ENCODE assay signal across 1 cellular context in genomic region chr16:73037845-73038570, GRCh38.
TF ChIP-seq lines count a peak whose summit lies in the region.

No MANE protein-coding gene starts in this region.

TF ChIP-seq in HepG2, 621 proteins besides CTCF, POLR2A, EP300 and RAD21 (continued from another document and continues in another):
- no peak for TF ChIP-seq CBX2 (IDR thresholded peaks at IDR 0.05; ENCODE audit: low read depth, low read length)
- TF ChIP-seq CBX2 (CRISPR knock-in tag; IDR thresholded peaks at IDR 0.05; ENCODE audit: low read depth) = no peak
- TF ChIP-seq ZNF12 (CRISPR knock-in tag; IDR thresholded peaks at IDR 0.05) = no peak
- peak; percentile 78 for TF ChIP-seq NR2F6 (IDR thresholded peaks at IDR 0.05)
- TF ChIP-seq NR2F6 (CRISPR knock-in tag; IDR thresholded peaks at IDR 0.05) = peak; percentile 82
- TF ChIP-seq ADNP (CRISPR knock-in tag; IDR thresholded peaks at IDR 0.05) = no peak
- no peak for TF ChIP-seq ARNTL (CRISPR knock-in tag; IDR thresholded peaks at IDR 0.05)
- TF ChIP-seq ZBTB2 (CRISPR knock-in tag; IDR thresholded peaks at IDR 0.05; ENCODE audit: low read depth) = no peak
- TF ChIP-seq TP53 (CRISPR knock-in tag; conservative IDR thresholded peaks at IDR 0.05) = no peak
- TF ChIP-seq NFKB2 (CRISPR knock-in tag; IDR thresholded peaks at IDR 0.05; ENCODE audit: borderline replicate concordance) = no peak
- peak; percentile 80 for TF ChIP-seq FOXA3 (CRISPR knock-in tag; IDR thresholded peaks at IDR 0.05)
- TF ChIP-seq POGZ (CRISPR knock-in tag; IDR thresholded peaks at IDR 0.05) = peak; percentile 84; the same call in 1 of the 2 replicates
- TF ChIP-seq RXRB (CRISPR knock-in tag; IDR thresholded peaks at IDR 0.05; ENCODE audit: borderline replicate concordance) = peak; percentile 83
- no peak for TF ChIP-seq ZFP90 (CRISPR knock-in tag; IDR thresholded peaks at IDR 0.05; ENCODE audit: borderline replicate concordance)
- peak; percentile 85 for TF ChIP-seq SOX5 (CRISPR knock-in tag; IDR thresholded peaks at IDR 0.05; ENCODE audit: borderline replicate concordance)
- TF ChIP-seq NFIC (IDR thresholded peaks at IDR 0.05; ENCODE audit: low read length) = peak; percentile 68; the same call in 1 of the 2 replicates
- peak; percentile 44; the same call in 1 of the 2 replicates for TF ChIP-seq POLR2G (IDR thresholded peaks at IDR 0.05; ENCODE audit: low read depth, low read length)
- no peak for TF ChIP-seq SUZ12 (IDR thresholded peaks at IDR 0.05; ENCODE audit: low read depth, low read length)
- TF ChIP-seq, protein P1, sequence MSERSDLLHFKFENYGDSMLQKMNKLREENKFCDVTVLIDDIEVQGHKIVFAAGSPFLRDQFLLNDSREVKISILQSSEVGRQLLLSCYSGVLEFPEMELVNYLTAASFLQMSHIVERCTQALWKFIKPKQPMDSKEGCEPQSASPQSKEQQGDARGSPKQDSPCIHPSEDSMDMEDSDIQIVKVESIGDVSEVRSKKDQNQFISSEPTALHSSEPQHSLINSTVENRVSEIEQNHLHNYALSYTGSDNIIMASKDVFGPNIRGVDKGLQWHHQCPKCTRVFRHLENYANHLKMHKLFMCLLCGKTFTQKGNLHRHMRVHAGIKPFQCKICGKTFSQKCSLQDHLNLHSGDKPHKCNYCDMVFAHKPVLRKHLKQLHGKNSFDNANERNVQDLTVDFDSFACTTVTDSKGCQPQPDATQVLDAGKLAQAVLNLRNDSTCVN (CRISPR knock-in tag; IDR thresholded peaks at IDR 0.05; ENCODE audit: borderline replicate concordance) = no peak
- TF ChIP-seq ZNF326 (CRISPR knock-in tag; IDR thresholded peaks at IDR 0.05; ENCODE audit: borderline replicate concordance) = no peak
- peak; percentile 71; the same call in 1 of the 2 replicates for TF ChIP-seq ZNF431 (CRISPR knock-in tag; IDR thresholded peaks at IDR 0.05; ENCODE audit: borderline replicate concordance, low read depth)
- TF ChIP-seq SIN3B (IDR thresholded peaks at IDR 0.05; ENCODE audit: low read length) = no peak
- TF ChIP-seq ZNF605 (CRISPR knock-in tag; IDR thresholded peaks at IDR 0.05) = no peak
- no peak for TF ChIP-seq ZKSCAN1 (IDR thresholded peaks at IDR 0.05; ENCODE audit: low read length)
- peak; percentile 70; the same call in 1 of the 2 replicates for TF ChIP-seq IRF2 (CRISPR knock-in tag; IDR thresholded peaks at IDR 0.05)
- peak; percentile 89 for TF ChIP-seq SALL1 (CRISPR knock-in tag; IDR thresholded peaks at IDR 0.05)
- no peak for TF ChIP-seq ZNF230 (CRISPR knock-in tag; IDR thresholded peaks at IDR 0.05)
- TF ChIP-seq MXD1 (CRISPR knock-in tag; IDR thresholded peaks at IDR 0.05) = no peak
- no peak for TF ChIP-seq ZNF296 (CRISPR knock-in tag; conservative IDR thresholded peaks at IDR 0.05)
- TF ChIP-seq MYC (CRISPR knock-in tag; IDR thresholded peaks at IDR 0.05; ENCODE audit: borderline replicate concordance) = no peak
- no peak for TF ChIP-seq ZSCAN30 (CRISPR knock-in tag; IDR thresholded peaks at IDR 0.05)
- peak; percentile 77 for TF ChIP-seq ASH2L (IDR thresholded peaks at IDR 0.05; ENCODE audit: insufficient read length, low read depth, low read length)
- TF ChIP-seq, protein P2, sequence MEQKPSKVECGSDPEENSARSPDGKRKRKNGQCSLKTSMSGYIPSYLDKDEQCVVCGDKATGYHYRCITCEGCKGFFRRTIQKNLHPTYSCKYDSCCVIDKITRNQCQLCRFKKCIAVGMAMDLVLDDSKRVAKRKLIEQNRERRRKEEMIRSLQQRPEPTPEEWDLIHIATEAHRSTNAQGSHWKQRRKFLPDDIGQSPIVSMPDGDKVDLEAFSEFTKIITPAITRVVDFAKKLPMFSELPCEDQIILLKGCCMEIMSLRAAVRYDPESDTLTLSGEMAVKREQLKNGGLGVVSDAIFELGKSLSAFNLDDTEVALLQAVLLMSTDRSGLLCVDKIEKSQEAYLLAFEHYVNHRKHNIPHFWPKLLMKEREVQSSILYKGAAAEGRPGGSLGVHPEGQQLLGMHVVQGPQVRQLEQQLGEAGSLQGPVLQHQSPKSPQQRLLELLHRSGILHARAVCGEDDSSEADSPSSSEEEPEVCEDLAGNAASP (CRISPR knock-in tag; IDR thresholded peaks at IDR 0.05; ENCODE audit: borderline replicate concordance) = peak; percentile 42; the same call in 1 of the 2 replicates
- peak; percentile 26; the same call in 1 of the 2 replicates for TF ChIP-seq ZSCAN9 (CRISPR knock-in tag; IDR thresholded peaks at IDR 0.05; ENCODE audit: borderline replicate concordance)
- no peak for TF ChIP-seq TCF12 (IDR thresholded peaks at IDR 0.05)
- 0 out of 2 replicates have a peak, but pooled peaks have one; percentile 59 for TF ChIP-seq TCF12 (CRISPR knock-in tag; IDR thresholded peaks at IDR 0.05)
- TF ChIP-seq ZNF224 (CRISPR knock-in tag; IDR thresholded peaks at IDR 0.05) = no peak
- TF ChIP-seq, protein P3, sequence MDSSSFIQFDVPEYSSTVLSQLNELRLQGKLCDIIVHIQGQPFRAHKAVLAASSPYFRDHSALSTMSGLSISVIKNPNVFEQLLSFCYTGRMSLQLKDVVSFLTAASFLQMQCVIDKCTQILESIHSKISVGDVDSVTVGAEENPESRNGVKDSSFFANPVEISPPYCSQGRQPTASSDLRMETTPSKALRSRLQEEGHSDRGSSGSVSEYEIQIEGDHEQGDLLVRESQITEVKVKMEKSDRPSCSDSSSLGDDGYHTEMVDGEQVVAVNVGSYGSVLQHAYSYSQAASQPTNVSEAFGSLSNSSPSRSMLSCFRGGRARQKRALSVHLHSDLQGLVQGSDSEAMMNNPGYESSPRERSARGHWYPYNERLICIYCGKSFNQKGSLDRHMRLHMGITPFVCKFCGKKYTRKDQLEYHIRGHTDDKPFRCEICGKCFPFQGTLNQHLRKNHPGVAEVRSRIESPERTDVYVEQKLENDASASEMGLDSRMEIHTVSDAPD (CRISPR knock-in tag; IDR thresholded peaks at IDR 0.05) = 0 out of 2 replicates have a peak, but pooled peaks have one; percentile 56
- TF ChIP-seq, protein P4, sequence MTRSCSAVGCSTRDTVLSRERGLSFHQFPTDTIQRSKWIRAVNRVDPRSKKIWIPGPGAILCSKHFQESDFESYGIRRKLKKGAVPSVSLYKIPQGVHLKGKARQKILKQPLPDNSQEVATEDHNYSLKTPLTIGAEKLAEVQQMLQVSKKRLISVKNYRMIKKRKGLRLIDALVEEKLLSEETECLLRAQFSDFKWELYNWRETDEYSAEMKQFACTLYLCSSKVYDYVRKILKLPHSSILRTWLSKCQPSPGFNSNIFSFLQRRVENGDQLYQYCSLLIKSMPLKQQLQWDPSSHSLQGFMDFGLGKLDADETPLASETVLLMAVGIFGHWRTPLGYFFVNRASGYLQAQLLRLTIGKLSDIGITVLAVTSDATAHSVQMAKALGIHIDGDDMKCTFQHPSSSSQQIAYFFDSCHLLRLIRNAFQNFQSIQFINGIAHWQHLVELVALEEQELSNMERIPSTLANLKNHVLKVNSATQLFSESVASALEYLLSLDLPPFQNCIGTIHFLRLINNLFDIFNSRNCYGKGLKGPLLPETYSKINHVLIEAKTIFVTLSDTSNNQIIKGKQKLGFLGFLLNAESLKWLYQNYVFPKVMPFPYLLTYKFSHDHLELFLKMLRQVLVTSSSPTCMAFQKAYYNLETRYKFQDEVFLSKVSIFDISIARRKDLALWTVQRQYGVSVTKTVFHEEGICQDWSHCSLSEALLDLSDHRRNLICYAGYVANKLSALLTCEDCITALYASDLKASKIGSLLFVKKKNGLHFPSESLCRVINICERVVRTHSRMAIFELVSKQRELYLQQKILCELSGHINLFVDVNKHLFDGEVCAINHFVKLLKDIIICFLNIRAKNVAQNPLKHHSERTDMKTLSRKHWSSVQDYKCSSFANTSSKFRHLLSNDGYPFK (CRISPR knock-in tag; IDR thresholded peaks at IDR 0.05; ENCODE audit: borderline replicate concordance) = peak; percentile 24; the same call in 1 of the 2 replicates
- no peak for TF ChIP-seq HMGA1 (CRISPR knock-in tag; conservative IDR thresholded peaks at IDR 0.05)
- peak; percentile 81 for TF ChIP-seq FOXP4 (CRISPR knock-in tag; IDR thresholded peaks at IDR 0.05)
- no peak for TF ChIP-seq ZNF556 (CRISPR knock-in tag; IDR thresholded peaks at IDR 0.05; ENCODE audit: borderline replicate concordance)
- TF ChIP-seq TAF15 (IDR thresholded peaks at IDR 0.05; ENCODE audit: low read depth, low read length, poor library complexity, severe bottlenecking) = no peak
- no peak for TF ChIP-seq ZNF276 (CRISPR knock-in tag; IDR thresholded peaks at IDR 0.05; ENCODE audit: low read depth)
- no peak for TF ChIP-seq ZFP41 (CRISPR knock-in tag; IDR thresholded peaks at IDR 0.05; ENCODE audit: borderline replicate concordance)
- TF ChIP-seq KAT8 (CRISPR knock-in tag; IDR thresholded peaks at IDR 0.05) = 0 out of 2 replicates have a peak, but pooled peaks have one; percentile 48
- TF ChIP-seq ZNF501 (CRISPR knock-in tag; IDR thresholded peaks at IDR 0.05) = peak; percentile 30; the same call in 1 of the 2 replicates
- no peak for TF ChIP-seq CHD4 (IDR thresholded peaks at IDR 0.05; ENCODE audit: borderline replicate concordance, low read length)
- peak; percentile 66 for TF ChIP-seq ZBTB38 (CRISPR knock-in tag; IDR thresholded peaks at IDR 0.05)
- peak; percentile 83; the same call in 1 of the 2 replicates for TF ChIP-seq SNAPC2 (CRISPR knock-in tag; IDR thresholded peaks at IDR 0.05)
- no peak for TF ChIP-seq SMAD9 (CRISPR knock-in tag; IDR thresholded peaks at IDR 0.05)
- no peak for TF ChIP-seq ZNF841 (CRISPR knock-in tag; IDR thresholded peaks at IDR 0.05; ENCODE audit: borderline replicate concordance)
- no peak for TF ChIP-seq PCBP1 (IDR thresholded peaks at IDR 0.05; ENCODE audit: borderline replicate concordance, low read depth, low read length)
- no peak for TF ChIP-seq ZNF781 (CRISPR knock-in tag; IDR thresholded peaks at IDR 0.05; ENCODE audit: borderline replicate concordance, not compliant biosample characterization)
- TF ChIP-seq ZNF234 (CRISPR knock-in tag; conservative IDR thresholded peaks at IDR 0.05) = no peak
- TF ChIP-seq, protein P5, sequence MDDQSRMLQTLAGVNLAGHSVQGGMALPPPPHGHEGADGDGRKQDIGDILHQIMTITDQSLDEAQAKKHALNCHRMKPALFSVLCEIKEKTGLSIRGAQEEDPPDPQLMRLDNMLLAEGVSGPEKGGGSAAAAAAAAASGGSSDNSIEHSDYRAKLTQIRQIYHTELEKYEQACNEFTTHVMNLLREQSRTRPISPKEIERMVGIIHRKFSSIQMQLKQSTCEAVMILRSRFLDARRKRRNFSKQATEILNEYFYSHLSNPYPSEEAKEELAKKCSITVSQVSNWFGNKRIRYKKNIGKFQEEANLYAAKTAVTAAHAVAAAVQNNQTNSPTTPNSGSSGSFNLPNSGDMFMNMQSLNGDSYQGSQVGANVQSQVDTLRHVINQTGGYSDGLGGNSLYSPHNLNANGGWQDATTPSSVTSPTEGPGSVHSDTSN (CRISPR knock-in tag; IDR thresholded peaks at IDR 0.05; ENCODE audit: borderline replicate concordance) = no peak
- TF ChIP-seq ZSCAN12 (CRISPR knock-in tag; IDR thresholded peaks at IDR 0.05) = no peak
- no peak for TF ChIP-seq SCMH1 (CRISPR knock-in tag; IDR thresholded peaks at IDR 0.05; ENCODE audit: borderline replicate concordance)
- peak; percentile 58; the same call in 1 of the 2 replicates for TF ChIP-seq HIVEP1 (CRISPR knock-in tag; IDR thresholded peaks at IDR 0.05)
- TF ChIP-seq SOX13 (IDR thresholded peaks at IDR 0.05) = no peak
- peak in 1 of 2 experiments; percentile 89; a peak in 2 of 4 replicates for TF ChIP-seq SOX13 (CRISPR knock-in tag; conservative IDR thresholded peaks at IDR 0.05 in 1 of 2, IDR thresholded peaks at IDR 0.05 in 1 of 2)
- TF ChIP-seq AHR (CRISPR knock-in tag; IDR thresholded peaks at IDR 0.05) = no peak
- TF ChIP-seq CBX1 (IDR thresholded peaks at IDR 0.05; ENCODE audit: low read depth) = no peak
- TF ChIP-seq ZNF768 (CRISPR knock-in tag; IDR thresholded peaks at IDR 0.05) = no peak
- no peak for TF ChIP-seq ZNF629 (CRISPR knock-in tag; conservative IDR thresholded peaks at IDR 0.05)
